ENCODE assay signal across 9 cellular contexts in genomic region chr22:45978275-45978713, GRCh38. TPM values are rescaled to one million over a fixed set of nuclear protein-coding genes. Genes with fewer than 3 reads are reported as not detected.
DNase-seq lines count a peak whose midpoint lies in the region; ATAC-seq, FAIRE-seq and TF ChIP-seq lines count a peak whose summit lies in the region.
"Had no signal": no experiment of that assay in that cellular context is flagged by ENCODE, and none has a peak within 500 bp of the region (broad histone marks: within the 10 kb centered on the region; RNA-seq: fewer than 3 reads in every experiment).

No MANE protein-coding gene starts in this region.

- DNase-seq in nephron progenitor cell: no peak
- no peak for DNase-seq in HTR-8/SVneo (ENCODE audit: insufficient read length, low spot score)
- DNase-seq in NCI-H2171 (lab: John Stamatoyannopoulos, UW): no peak

- H2AFZ ChIP-seq in ACC112 (ENCODE audit: low read length, unreplicated experiment): no peak overlapping the region

- H3K4me3 ChIP-seq in ACC112 (ENCODE audit: low read depth, low read length) (peak overlapping the region; percentile 78; the same call in 1 of the 2 replicates), HUES6 (ENCODE audit: low read depth, low read length) (peak overlapping the region; percentile 59)

- H3K9me3 Mint-ChIP-seq in brain (peaks cover 0 to 3% (median 0%) of the 10 kb centered on the region in 5 experiments), nephron progenitor cell (no peaks in the 10 kb centered on the region)

- TF ChIP-seq CTCF in brain (conservative IDR thresholded peaks at IDR 0.05): no peak
- no peak for TF ChIP-seq CTCF in nephron progenitor cell (IDR thresholded peaks at IDR 0.05)

- H3K27me3 ChIP-seq in ACC112 (ENCODE audit: insufficient read depth, low read length) (peaks cover 45% of the 10 kb centered on the region), HUES6 (ENCODE audit: control insufficient read depth, insufficient read depth, low read length) (peaks cover 65% of the 10 kb centered on the region)

- H3K27ac Mint-ChIP-seq in brain: peak overlapping the region in 1 of 5 experiments; percentile 44
- no peak overlapping the region for H3K27ac Mint-ChIP-seq in nephron progenitor cell
- H3K27ac Mint-ChIP-seq: CD4-positive, CD25-positive, alpha-beta regulatory T cell had no signal

- H3K36me3 Mint-ChIP-seq in brain: no peaks in the 10 kb centered on the region
- no peaks in the 10 kb centered on the region for H3K36me3 Mint-ChIP-seq in nephron progenitor cell (ENCODE audit: low read depth)
- H3K36me3 Mint-ChIP-seq: CD4-positive, CD25-positive, alpha-beta regulatory T cell had no signal

- H3K4me1 ChIP-seq in ACC112 (ENCODE audit: control insufficient read depth, insufficient read depth, low read length, unreplicated experiment) (no peaks in the 10 kb centered on the region), HUES6 (ENCODE audit: control insufficient read depth, insufficient read depth, low read length) (peaks cover 11% of the 10 kb centered on the region; the same call in 1 of the 2 replicates)

- no peak overlapping the region for H3K9ac ChIP-seq in HUES6 (ENCODE audit: low read length)

- no peaks in the 10 kb centered on the region for H3K9me3 ChIP-seq in HUES6 (ENCODE audit: control insufficient read depth, insufficient read depth, low read depth, low read length)

- ATAC-seq in HG02588 (IDR thresholded peaks at IDR 0.05; ENCODE audit: unreplicated experiment) (no peak), HG02852 (IDR thresholded peaks at IDR 0.05; ENCODE audit: unreplicated experiment) (no peak)

- H3K27ac ChIP-seq in ACC112 (ENCODE audit: low read depth, low read length) (no peak overlapping the region), HUES6 (ENCODE audit: low read depth, low read length) (no peak overlapping the region)

- H3K4me3 Mint-ChIP-seq in brain (peak overlapping the region; percentile 71 to 83 (median 82)), nephron progenitor cell (peak overlapping the region; percentile 43)

- H3K79me2 ChIP-seq in ACC112 (ENCODE audit: control insufficient read depth, insufficient read depth, low read length, unreplicated experiment): no peaks in the 10 kb centered on the region

- H3K27me3 Mint-ChIP-seq in brain: peaks cover 51% of the 10 kb centered on the region
- peaks cover 46% of the 10 kb centered on the region for H3K27me3 Mint-ChIP-seq in nephron progenitor cell (ENCODE audit: low read depth, poor library complexity)

- no peaks in the 10 kb centered on the region for H3K36me3 ChIP-seq in ACC112 (ENCODE audit: insufficient read depth, low read length)
- no peaks in the 10 kb centered on the region for H3K36me3 ChIP-seq in HUES6 (ENCODE audit: control insufficient read depth, insufficient read depth, low read length)

- no peak for FAIRE-seq in HTR-8/SVneo (lab: Jason Lieb, UNC)

- H3K4me1 Mint-ChIP-seq in brain (peaks cover 16% of the 10 kb centered on the region), nephron progenitor cell (peaks cover 5% of the 10 kb centered on the region)

RNA-seq across cellular contexts. Expression of gene WNT7B, which starts 1.3 kb away (rescaled TPM):
- polyA plus RNA-seq in brain (ENCODE audit: insufficient read depth, low read depth, low replicate concordance): 15.9 TPM
- polyA plus RNA-seq: CD4-positive, CD25-positive, alpha-beta regulatory T cell had no signal
